ENCODE assay signal across 1 cellular context in genomic region chr6:16337280-16337975, GRCh38.
A peak's percentile ranks its signal among the peaks of the same experiment; 100 is the strongest.
TF ChIP-seq lines count a peak whose summit lies in the region.

No MANE protein-coding gene starts in this region.

TF ChIP-seq in K562, 482 proteins besides CTCF, POLR2A, EP300 and RAD21 (continued from another document and continues in another):
- TF ChIP-seq SIX5 (IDR thresholded peaks at IDR 0.05; ENCODE audit: borderline replicate concordance in 1 of 2, insufficient read depth in 1 of 2, low read depth in 1 of 2, low read length in 2 of 2) = no peak
- no peak for TF ChIP-seq ZNF354B (CRISPR knock-in tag; IDR thresholded peaks at IDR 0.05)
- peak; percentile 70 for TF ChIP-seq RBFOX2 (IDR thresholded peaks at IDR 0.05; ENCODE audit: low read depth, low read length)
- no peak for TF ChIP-seq MAZ (CRISPR knock-in tag; conservative IDR thresholded peaks at IDR 0.05 in 1 of 2, IDR thresholded peaks at IDR 0.05 in 1 of 2)
- no peak for TF ChIP-seq MAFG (tag; conservative IDR thresholded peaks at IDR 0.05)
- TF ChIP-seq CREB1 (IDR thresholded peaks at IDR 0.05) = no peak
- TF ChIP-seq CREB1 (CRISPR knock-in tag; IDR thresholded peaks at IDR 0.05) = no peak
- no peak for TF ChIP-seq ZBTB17 (CRISPR knock-in tag; IDR thresholded peaks at IDR 0.05)
- no peak for TF ChIP-seq GTF3C2 (IDR thresholded peaks at IDR 0.05; ENCODE audit: borderline replicate concordance, extremely low read depth, insufficient read length)
- no peak for TF ChIP-seq ZNF707 (CRISPR knock-in tag; conservative IDR thresholded peaks at IDR 0.05)
- TF ChIP-seq ZNF263 (CRISPR knock-in tag; IDR thresholded peaks at IDR 0.05; ENCODE audit: borderline replicate concordance) = no peak
- no peak for TF ChIP-seq PREB (CRISPR knock-in tag; IDR thresholded peaks at IDR 0.05)
- TF ChIP-seq ZNF318 (IDR thresholded peaks at IDR 0.05; ENCODE audit: borderline replicate concordance in 1 of 2, low read depth in 1 of 2) = peak in 1 of 2 experiments; percentile 22; a peak in 1 of 4 replicates
- TF ChIP-seq MTF1 (CRISPR knock-in tag; IDR thresholded peaks at IDR 0.05; ENCODE audit: borderline replicate concordance) = no peak
- no peak for TF ChIP-seq ETS1 (conservative IDR thresholded peaks at IDR 0.05; ENCODE audit: control insufficient read depth, low read depth, low read length)
- no peak for TF ChIP-seq SRSF7 (optimal IDR thresholded peaks at IDR 0.05; ENCODE audit: low read depth, low read length)
- TF ChIP-seq CC2D1A (IDR thresholded peaks at IDR 0.05) = no peak
- no peak for TF ChIP-seq GATA2 (CRISPR knock-in tag; IDR thresholded peaks at IDR 0.05)
- no peak for TF ChIP-seq XRCC4 (IDR thresholded peaks at IDR 0.05; ENCODE audit: extremely low read depth, insufficient read depth, insufficient read length)
- TF ChIP-seq MCM2 (IDR thresholded peaks at IDR 0.05; ENCODE audit: low read depth) = no peak
- peak; percentile 55; the same call in 1 of the 2 replicates for TF ChIP-seq ZNF197 (CRISPR knock-in tag; IDR thresholded peaks at IDR 0.05; ENCODE audit: low read depth)
- no peak for TF ChIP-seq TFAP4 (CRISPR knock-in tag; IDR thresholded peaks at IDR 0.05; ENCODE audit: borderline replicate concordance)
- no peak for TF ChIP-seq NFATC3 (IDR thresholded peaks at IDR 0.05)
- TF ChIP-seq ZNF224 (CRISPR knock-in tag; IDR thresholded peaks at IDR 0.05) = no peak
- TF ChIP-seq ARID2 (IDR thresholded peaks at IDR 0.05) = no peak
- no peak for TF ChIP-seq CHCHD3 (CRISPR knock-in tag; IDR thresholded peaks at IDR 0.05)
- no peak for TF ChIP-seq BMI1 (IDR thresholded peaks at IDR 0.05; ENCODE audit: low read length)
- TF ChIP-seq MCM3 (IDR thresholded peaks at IDR 0.05) = no peak
- no peak for TF ChIP-seq ZNF41 (CRISPR knock-in tag; conservative IDR thresholded peaks at IDR 0.05)
- no peak for TF ChIP-seq MNT (conservative IDR thresholded peaks at IDR 0.05)
- TF ChIP-seq SMARCA5 (IDR thresholded peaks at IDR 0.05) = no peak
- no peak for TF ChIP-seq ZNF184 (CRISPR knock-in tag; IDR thresholded peaks at IDR 0.05)
- TF ChIP-seq ARID4B (CRISPR knock-in tag; IDR thresholded peaks at IDR 0.05) = no peak
- no peak for TF ChIP-seq GTF2A2 (tag; IDR thresholded peaks at IDR 0.05)
- no peak for TF ChIP-seq ASH1L (IDR thresholded peaks at IDR 0.05; ENCODE audit: borderline replicate concordance, low read depth, partially characterized antibody)
- TF ChIP-seq ARID3B (CRISPR knock-in tag; IDR thresholded peaks at IDR 0.05; ENCODE audit: borderline replicate concordance) = no peak
- no peak; the same call in 1 of the 2 replicates for TF ChIP-seq DMBX1 (CRISPR knock-in tag; IDR thresholded peaks at IDR 0.05; ENCODE audit: borderline replicate concordance)
- no peak for TF ChIP-seq ZNF253 (CRISPR knock-in tag; conservative IDR thresholded peaks at IDR 0.05)
- TF ChIP-seq CBFB (CRISPR knock-in tag; IDR thresholded peaks at IDR 0.05) = no peak
- TF ChIP-seq TBP (optimal IDR thresholded peaks at IDR 0.05; ENCODE audit: low read depth, low read length) = no peak
- no peak for TF ChIP-seq ZNF79 (CRISPR knock-in tag; IDR thresholded peaks at IDR 0.05; ENCODE audit: low read depth)
- no peak for TF ChIP-seq BRD9 (IDR thresholded peaks at IDR 0.05; ENCODE audit: low read depth, partially characterized antibody)
- no peak for TF ChIP-seq CHD1 (IDR thresholded peaks at IDR 0.05; ENCODE audit: low read length)
